ENCODE assay signal across 38 cellular contexts in genomic region chr6:17242087-17242486, GRCh38. TPM values are rescaled to one million over a fixed set of nuclear protein-coding genes. Genes with fewer than 3 reads are reported as not detected.
"Had no signal": no experiment of that assay in that cellular context is flagged by ENCODE, and none has a peak within 500 bp of the region (broad histone marks: within the 10 kb centered on the region; RNA-seq: fewer than 3 reads in every experiment).

No MANE protein-coding gene starts in this region.

- H3K9me3 ChIP-seq: adrenal gland, breast epithelium had no signal

- H3K27ac ChIP-seq: adrenal gland, ascending aorta, body of pancreas, brain microvascular endothelial cell, breast epithelium, cardiac muscle cell had no signal

- H3K9me3 Mint-ChIP-seq: activated naive CD4-positive, alpha-beta T cell treated with anti-CD3 and anti-CD28 coated beads, Interleukin-2, amount 10 ng/mL, durations not matched to agents 7 days and 5 days; activated naive CD8-positive, alpha-beta T cell treated with anti-CD3 and anti-CD28 coated beads, Interleukin-2, amount 10 ng/mL, durations not matched to agents 7 days and 5 days; activated T-cell treated with anti-CD3 and anti-CD28 coated beads, Interleukin-2, amount 50 U/mL, for 24 hours; activated T-helper 1 cell treated with anti-CD3 and anti-CD28 coated beads, Interleukin-12 subunit alpha, Interleukin-12 subunit beta, Interleukin-2, Interleukin-4 antibody, amounts not matched to agents 30 ng/mL and 10 ng/mL and 1 ng/mL, durations not matched to agents 14 hours and 24 hours and 36 hours; activated T-helper 2 cell treated with anti-CD3 and anti-CD28 coated beads, Interferon-gamma antibody, Interleukin-2, Interleukin-4, amounts not matched to agents 10 μg/mL and 5 μg/mL and 100 μg/mL, durations not matched to agents 14 hours and 24 hours and 36 hours had no signal

- H3K4me3 Mint-ChIP-seq: activated naive CD4-positive, alpha-beta T cell treated with anti-CD3 and anti-CD28 coated beads for 36 hours; activated naive CD4-positive, alpha-beta T cell treated with anti-CD3 and anti-CD28 coated beads, Interleukin-2, amount 10 ng/mL, durations not matched to agents 7 days and 5 days; activated naive CD4-positive, alpha-beta T cell treated with anti-CD3 and anti-CD28 coated beads, Interleukin-2, amount 50 U/mL, for 24 hours; activated naive CD8-positive, alpha-beta T cell; activated naive CD8-positive, alpha-beta T cell treated with anti-CD3 and anti-CD28 coated beads for 36 hours; activated naive CD8-positive, alpha-beta T cell treated with anti-CD3 and anti-CD28 coated beads, Interleukin-2, amount 10 ng/mL, durations not matched to agents 7 days and 5 days; activated naive CD8-positive, alpha-beta T cell treated with anti-CD3 and anti-CD28 coated beads, Interleukin-2, amount 50 U/mL, for 24 hours; activated T-cell treated with anti-CD3 and anti-CD28 coated beads, Interleukin-2, amount 50 U/mL, for 24 hours; activated T-cell treated with anti-CD3 and anti-CD28 coated beads, Interleukin-2, amount 50 U/mL, for 4 hours; activated T-cell treated with anti-CD3 and anti-CD28 coated beads, Interleukin-2, amount 50 U/mL, for 72 hours; activated T-helper 1 cell treated with anti-CD3 and anti-CD28 coated beads, Interleukin-12 subunit alpha, Interleukin-12 subunit beta, Interleukin-2, Interleukin-4 antibody, amounts not matched to agents 30 ng/mL and 10 ng/mL and 1 ng/mL, durations not matched to agents 14 hours and 24 hours and 36 hours; activated T-helper 17 cell treated with anti-CD3 and anti-CD28 coated beads, Interleukin-2, amount 50 U/mL, for 72 hours; brain; central memory CD8-positive, alpha-beta T cell had no signal

- H3K4me3 ChIP-seq: adrenal gland, ascending aorta, body of pancreas, breast epithelium, cardiac muscle cell had no signal

- H3K27ac Mint-ChIP-seq: activated naive CD4-positive, alpha-beta T cell treated with anti-CD3 and anti-CD28 coated beads for 36 hours; activated naive CD4-positive, alpha-beta T cell treated with anti-CD3 and anti-CD28 coated beads, Interleukin-2, amount 10 ng/mL, durations not matched to agents 7 days and 5 days; activated naive CD4-positive, alpha-beta T cell treated with anti-CD3 and anti-CD28 coated beads, Interleukin-2, amount 50 U/mL, for 24 hours; activated naive CD4-positive, alpha-beta T cell treated with anti-CD3 and anti-CD28 coated beads, Interleukin-2, amount 50 U/mL, for 72 hours; activated naive CD8-positive, alpha-beta T cell; activated naive CD8-positive, alpha-beta T cell treated with anti-CD3 and anti-CD28 coated beads for 36 hours; activated naive CD8-positive, alpha-beta T cell treated with anti-CD3 and anti-CD28 coated beads, Interleukin-2, amount 10 ng/mL, durations not matched to agents 7 days and 5 days; activated naive CD8-positive, alpha-beta T cell treated with anti-CD3 and anti-CD28 coated beads, Interleukin-2, amount 50 U/mL, for 24 hours; activated T-cell treated with anti-CD3 and anti-CD28 coated beads, Interleukin-2, amount 50 U/mL, for 24 hours; activated T-cell treated with anti-CD3 and anti-CD28 coated beads, Interleukin-2, amount 50 U/mL, for 72 hours; activated T-helper 1 cell treated with anti-CD3 and anti-CD28 coated beads, Interleukin-12 subunit alpha, Interleukin-12 subunit beta, Interleukin-2, Interleukin-4 antibody, amounts not matched to agents 30 ng/mL and 10 ng/mL and 1 ng/mL, durations not matched to agents 14 hours and 24 hours and 36 hours; activated T-helper 17 cell treated with anti-CD3 and anti-CD28 coated beads, Interleukin-2, amount 50 U/mL, for 72 hours; activated T-helper 2 cell treated with anti-CD3 and anti-CD28 coated beads, Interferon-gamma antibody, Interleukin-2, Interleukin-4, amounts not matched to agents 10 μg/mL and 5 μg/mL and 100 μg/mL, durations not matched to agents 14 hours and 24 hours and 36 hours; brain had no signal

- H3K4me1 ChIP-seq: adrenal gland, ascending aorta, body of pancreas, breast epithelium had no signal

- H3K27me3 ChIP-seq: ascending aorta, body of pancreas, brain microvascular endothelial cell, breast epithelium, cardiac muscle cell had no signal

- ATAC-seq: activated naive CD4-positive, alpha-beta T cell treated with anti-CD3 and anti-CD28 coated beads, Interleukin-2, amount 50 U/mL, for 72 hours; activated naive CD8-positive, alpha-beta T cell treated with anti-CD3 and anti-CD28 coated beads, Interleukin-2, amount 50 U/mL, for 24 hours; activated T-cell treated with anti-CD3 and anti-CD28 coated beads, Interleukin-2, amount 50 U/mL, for 4 hours; activated T-cell treated with anti-CD3 and anti-CD28 coated beads, Interleukin-2, amount 50 U/mL, for 72 hours; activated T-helper 17 cell treated with anti-CD3 and anti-CD28 coated beads, Interleukin-2, amount 50 U/mL, for 72 hours; body of pancreas had no signal

- H3K27me3 Mint-ChIP-seq: activated naive CD4-positive, alpha-beta T cell treated with anti-CD3 and anti-CD28 coated beads, Interleukin-2, amount 10 ng/mL, durations not matched to agents 7 days and 5 days had no signal

- H3K4me1 Mint-ChIP-seq: activated naive CD4-positive, alpha-beta T cell treated with anti-CD3 and anti-CD28 coated beads, Interleukin-2, amount 10 ng/mL, durations not matched to agents 7 days and 5 days; activated naive CD4-positive, alpha-beta T cell treated with anti-CD3 and anti-CD28 coated beads, Interleukin-2, amount 50 U/mL, for 24 hours; activated naive CD8-positive, alpha-beta T cell treated with anti-CD3 and anti-CD28 coated beads for 36 hours; activated naive CD8-positive, alpha-beta T cell treated with anti-CD3 and anti-CD28 coated beads, Interleukin-2, amount 10 ng/mL, durations not matched to agents 7 days and 5 days; activated naive CD8-positive, alpha-beta T cell treated with anti-CD3 and anti-CD28 coated beads, Interleukin-2, amount 50 U/mL, for 24 hours; activated T-helper 17 cell treated with anti-CD3 and anti-CD28 coated beads, Interleukin-2, amount 50 U/mL, for 72 hours; brain; central memory CD8-positive, alpha-beta T cell had no signal

- H3K36me3 ChIP-seq: adrenal gland, ascending aorta, brain microvascular endothelial cell, breast epithelium, cardiac muscle cell had no signal

- DNase-seq: activated effector memory CD4-positive, alpha-beta T cell treated with anti-CD3 and anti-CD28 coated beads, Interleukin-2, amount 50 U/mL, for 16 hours; activated gamma-delta T cell; activated gamma-delta T cell treated with Interleukin-2 at 50 U/mL for 16 hours; activated naive CD4-positive, alpha-beta T cell; activated naive CD4-positive, alpha-beta T cell treated with anti-CD3 and anti-CD28 coated beads for 36 hours; activated naive CD4-positive, alpha-beta T cell treated with anti-CD3 and anti-CD28 coated beads, Interleukin-2, amount 10 ng/mL, durations not matched to agents 7 days and 5 days; activated naive CD4-positive, alpha-beta T cell treated with anti-CD3 and anti-CD28 coated beads, Interleukin-2, amount 50 U/mL, for 16 hours; activated naive CD4-positive, alpha-beta T cell treated with Interleukin-2 at 50 U/mL for 16 hours; activated naive CD8-positive, alpha-beta T cell treated with anti-CD3 and anti-CD28 coated beads for 36 hours; activated naive CD8-positive, alpha-beta T cell treated with anti-CD3 and anti-CD28 coated beads, Interleukin-2, amount 10 ng/mL, durations not matched to agents 7 days and 5 days; activated naive CD8-positive, alpha-beta T cell treated with anti-CD3 and anti-CD28 coated beads, Interleukin-2, amount 50 U/mL, for 24 hours; activated T-cell treated with anti-CD3 and anti-CD28 coated beads for 4 hours; activated T-cell treated with anti-CD3 and anti-CD28 coated beads, Interleukin-2, amount 50 U/mL, for 1 hour; activated T-cell treated with anti-CD3 and anti-CD28 coated beads, Interleukin-2, amount 50 U/mL, for 24 hours; activated T-cell treated with anti-CD3 and anti-CD28 coated beads, Interleukin-2, amount 50 U/mL, for 4 hours; activated T-cell treated with anti-CD3 and anti-CD28 coated beads, Interleukin-2, amount 50 U/mL, for 48 hours; activated T-cell treated with anti-CD3 and anti-CD28 coated beads, Interleukin-2, amount 50 U/mL, for 72 hours; adrenal gland; amniotic stem cell; amygdala; anterior cingulate cortex; aorta; body of pancreas; brain microvascular endothelial cell; caudate nucleus; central memory CD4-positive, alpha-beta T cell; cerebellar nuclear complex had no signal

- H3K36me3 Mint-ChIP-seq: activated naive CD4-positive, alpha-beta T cell treated with anti-CD3 and anti-CD28 coated beads, Interleukin-2, amount 10 ng/mL, durations not matched to agents 7 days and 5 days; activated naive CD4-positive, alpha-beta T cell treated with anti-CD3 and anti-CD28 coated beads, Interleukin-2, amount 50 U/mL, for 24 hours; activated naive CD4-positive, alpha-beta T cell treated with anti-CD3 and anti-CD28 coated beads, Interleukin-2, amount 50 U/mL, for 72 hours; activated naive CD8-positive, alpha-beta T cell; activated naive CD8-positive, alpha-beta T cell treated with anti-CD3 and anti-CD28 coated beads for 36 hours; activated naive CD8-positive, alpha-beta T cell treated with anti-CD3 and anti-CD28 coated beads, Interleukin-2, amount 10 ng/mL, durations not matched to agents 7 days and 5 days; brain had no signal

RNA-seq across cellular contexts. Expression of gene RBM24, which starts 39.1 kb away (rescaled TPM):
- total RNA-seq: activated naive CD4-positive, alpha-beta T cell treated with anti-CD3 and anti-CD28 coated beads for 36 hours; activated naive CD4-positive, alpha-beta T cell treated with anti-CD3 and anti-CD28 coated beads, Interleukin-2, amount 50 U/mL, for 72 hours; activated naive CD8-positive, alpha-beta T cell treated with anti-CD3 and anti-CD28 coated beads for 36 hours; activated naive CD8-positive, alpha-beta T cell treated with anti-CD3 and anti-CD28 coated beads, Interleukin-2, amount 10 ng/mL, durations not matched to agents 7 days and 5 days; activated T-cell treated with anti-CD3 and anti-CD28 coated beads, Interleukin-2, amount 50 U/mL, for 4 hours; activated T-cell treated with anti-CD3 and anti-CD28 coated beads, Interleukin-2, amount 50 U/mL, for 72 hours; activated T-helper 1 cell treated with anti-CD3 and anti-CD28 coated beads, Interleukin-12 subunit alpha, Interleukin-12 subunit beta, Interleukin-2, Interleukin-4 antibody, amounts not matched to agents 30 ng/mL and 10 ng/mL and 1 ng/mL, durations not matched to agents 14 hours and 24 hours and 36 hours; activated T-helper 17 cell treated with anti-CD3 and anti-CD28 coated beads, Interleukin-2, amount 50 U/mL, for 72 hours; activated T-helper 2 cell treated with anti-CD3 and anti-CD28 coated beads, Interferon-gamma antibody, Interleukin-2, Interleukin-4, amounts not matched to agents 10 μg/mL and 5 μg/mL and 100 μg/mL, durations not matched to agents 14 hours and 24 hours and 36 hours had no signal
